In genomic region chr14:75515631-75515999, GRCh38 we compare ENCODE assay signal across 8 cellular contexts. TPM values are rescaled to one million over a fixed set of nuclear protein-coding genes. Genes with fewer than 3 reads are reported as not detected.
DNase-seq lines count a peak whose midpoint lies in the region; ATAC-seq lines count a peak whose summit lies in the region.

No MANE protein-coding gene starts in this region.

- POLR2A ChIA-PET in activated CD4-positive, alpha-beta T cell treated with anti-CD3 and anti-CD28 coated beads for 36 hours (lab: Charles Lee) = interaction anchor here (0.6 kb wide), 1 partner anchor 28 kb away, joined by 3 read pairs; no protein-coding TSS in a partner anchor

- peaks cover 11% of the 10 kb centered on the region for H3K36me3 Mint-ChIP-seq in activated CD4-positive, alpha-beta T cell treated with anti-CD3 and anti-CD28 coated beads for 36 hours (ENCODE audit: low read depth)
- peaks cover 5% of the 10 kb centered on the region for H3K36me3 Mint-ChIP-seq in activated naive CD8-positive, alpha-beta T cell

- CTCF ChIA-PET in activated CD4-positive, alpha-beta T cell treated with anti-CD3 and anti-CD28 coated beads for 36 hours (lab: Charles Lee) = interaction anchor here (1.6 to 7.1 kb wide), 2 partner anchors 19 to 51 kb away, joined by 4 to 31 read pairs; no protein-coding TSS in a partner anchor

- H3K4me3 Mint-ChIP-seq in activated CD4-positive, alpha-beta T cell treated with anti-CD3 and anti-CD28 coated beads for 36 hours = peak overlapping the region; percentile 72
- peak overlapping the region; percentile 25 for H3K4me3 Mint-ChIP-seq in activated naive CD8-positive, alpha-beta T cell

- intact Hi-C loops in activated CD4-positive, alpha-beta T cell treated with anti-CD3 and anti-CD28 coated beads for 36 hours (cut with DNase I, micrococcal nuclease) = loop anchor here in 1 of 2 experiments (10.0 kb wide), 1 partner anchor 139 kb away; no protein-coding TSS in a partner anchor
- intact Hi-C loops in sciatic nerve (cut with DNase I) = no loop called here

- ATAC-seq in activated CD4-positive, alpha-beta T cell treated with anti-CD3 and anti-CD28 coated beads for 36 hours = no peak
- peak; percentile 49 for ATAC-seq in HG03066 (IDR thresholded peaks at IDR 0.05; ENCODE audit: low read depth, unreplicated experiment)
- peak; percentile 71 for ATAC-seq in sciatic nerve
- no peak for ATAC-seq in HG03139 (IDR thresholded peaks at IDR 0.05; ENCODE audit: unreplicated experiment)

- H3K4me1 Mint-ChIP-seq in activated CD4-positive, alpha-beta T cell treated with anti-CD3 and anti-CD28 coated beads for 36 hours = peaks cover 58% of the 10 kb centered on the region
- peaks cover 35% of the 10 kb centered on the region for H3K4me1 Mint-ChIP-seq in activated naive CD8-positive, alpha-beta T cell (ENCODE audit: low read depth)

- H3K27ac Mint-ChIP-seq in activated CD4-positive, alpha-beta T cell treated with anti-CD3 and anti-CD28 coated beads for 36 hours = peak overlapping the region; percentile 96
- peak overlapping the region; percentile 61 for H3K27ac Mint-ChIP-seq in activated naive CD8-positive, alpha-beta T cell

- DNase-seq in activated CD4-positive, alpha-beta T cell treated with anti-CD3 and anti-CD28 coated beads for 36 hours = no peak
- DNase-seq in activated CD4-positive, alpha-beta T cell treated with anti-CD3 and anti-CD28 coated beads for 48 hours = no peak
- DNase-seq in sciatic nerve (ENCODE audit: low spot score) (no peak), T-helper 9 cell (no peak), NCI-H1092 (lab: John Stamatoyannopoulos, UW) (no peak)

- H3K27me3 Mint-ChIP-seq in activated CD4-positive, alpha-beta T cell treated with anti-CD3 and anti-CD28 coated beads for 36 hours = no peaks in the 10 kb centered on the region
- H3K27me3 Mint-ChIP-seq in activated naive CD8-positive, alpha-beta T cell = no peaks in the 10 kb centered on the region

- H3K9me3 Mint-ChIP-seq in activated CD4-positive, alpha-beta T cell treated with anti-CD3 and anti-CD28 coated beads for 36 hours (ENCODE audit: low read depth) = peaks cover 14% of the 10 kb centered on the region
- H3K9me3 Mint-ChIP-seq in activated naive CD8-positive, alpha-beta T cell (ENCODE audit: low read depth) = peaks cover 13% of the 10 kb centered on the region

RNA-seq across cellular contexts. Expression of gene BATF, which starts 6.7 kb away (rescaled TPM):
- 100 to 1,000 TPM; 165 to 187 TPM for total RNA-seq in activated CD4-positive, alpha-beta T cell treated with anti-CD3 and anti-CD28 coated beads for 36 hours
- 1.7 TPM for total RNA-seq in sciatic nerve

Comparison
In these comparisons a context has a peak if more than half of its experiments do, and no peak if none do; other contexts are left out.
1. ATAC-seq: peak in HG03066 (single experiment) and sciatic nerve (single experiment); none in activated CD4-positive, alpha-beta T cell treated with anti-CD3 and anti-CD28 coated beads for 36 hours (single experiment) and HG03139 (single experiment).
2. RNA of gene BATF, which starts 6.7 kb away (total RNA-seq): 165 to 187 TPM in activated CD4-positive, alpha-beta T cell treated with anti-CD3 and anti-CD28 coated beads for 36 hours; 1.7 TPM in sciatic nerve (single experiment); every median in the first group is over 10 times any median in the second.